7 cellular contexts compared by ENCODE assay signal in genomic region chrX:53320543-53321215, GRCh38. TPM values are rescaled to one million over a fixed set of nuclear protein-coding genes. Genes with fewer than 3 reads are reported as not detected.
DNase-seq lines count a peak whose midpoint lies in the region; ATAC-seq and TF ChIP-seq lines count a peak whose summit lies in the region.

No MANE protein-coding gene starts in this region.

- DNase-seq in HL-60 (ENCODE audit: low read depth in 1 of 2, low spot score in 1 of 2) = no peak
- peak; percentile 21 to 29 for DNase-seq in activated T-cell treated with anti-CD3 and anti-CD28 coated beads, Interleukin-2, amount 50 U/mL, for 72 hours
- DNase-seq in left cardiac atrium = peak; percentile 29
- DNase-seq in skeletal muscle cell (ENCODE audit: low read depth) = no peak
- no peak for DNase-seq in activated T-helper 1 cell treated with anti-CD3 and anti-CD28 coated beads, Interleukin-12 subunit alpha, Interleukin-12 subunit beta, Interleukin-2, Interleukin-4 antibody, amounts not matched to agents 30 ng/mL and 10 ng/mL and 1 ng/mL, durations not matched to agents 14 hours and 24 hours and 36 hours (ENCODE audit: low spot score)
- DNase-seq in NK-92 (lab: John Stamatoyannopoulos, UW; ENCODE audit: unreplicated experiment) = no peak
- DNase-seq in putamen (ENCODE audit: low spot score) = no peak

- no peak overlapping the region for H3K27ac ChIP-seq in HL-60 (replicated peaks)

- peaks cover 14% of the 10 kb centered on the region for H3K4me1 Mint-ChIP-seq in activated T-cell treated with anti-CD3 and anti-CD28 coated beads, Interleukin-2, amount 50 U/mL, for 72 hours (ENCODE audit: low read depth)
- H3K4me1 Mint-ChIP-seq in activated T-helper 1 cell treated with anti-CD3 and anti-CD28 coated beads, Interleukin-12 subunit alpha, Interleukin-12 subunit beta, Interleukin-2, Interleukin-4 antibody, amounts not matched to agents 30 ng/mL and 10 ng/mL and 1 ng/mL, durations not matched to agents 14 hours and 24 hours and 36 hours (ENCODE audit: low read depth) = peaks cover 17% of the 10 kb centered on the region

- no peak for TF ChIP-seq CTCF in HL-60 (IDR thresholded peaks at IDR 0.05; ENCODE audit: insufficient read depth, low read length)

- H3K4me3 ChIP-seq in HL-60 (replicated peaks; ENCODE audit: insufficient read depth, low read length) (peak overlapping the region; percentile 45), skeletal muscle cell (ENCODE audit: low read depth, low read length) (peak overlapping the region; percentile 54)

- H3K9me3 Mint-ChIP-seq in activated T-cell treated with anti-CD3 and anti-CD28 coated beads, Interleukin-2, amount 50 U/mL, for 72 hours = no peaks in the 10 kb centered on the region
- H3K9me3 Mint-ChIP-seq in activated T-helper 1 cell treated with anti-CD3 and anti-CD28 coated beads, Interleukin-12 subunit alpha, Interleukin-12 subunit beta, Interleukin-2, Interleukin-4 antibody, amounts not matched to agents 30 ng/mL and 10 ng/mL and 1 ng/mL, durations not matched to agents 14 hours and 24 hours and 36 hours = no peaks in the 10 kb centered on the region

- peak; percentile 30 to 60 for ATAC-seq in activated T-cell treated with anti-CD3 and anti-CD28 coated beads, Interleukin-2, amount 50 U/mL, for 72 hours (replicated peaks in 1 of 2)
- peak; percentile 32 to 41 for ATAC-seq in left cardiac atrium

- H3K27me3 Mint-ChIP-seq in activated T-cell treated with anti-CD3 and anti-CD28 coated beads, Interleukin-2, amount 50 U/mL, for 72 hours (ENCODE audit: low read depth) = peaks cover 72% of the 10 kb centered on the region
- H3K27me3 Mint-ChIP-seq in activated T-helper 1 cell treated with anti-CD3 and anti-CD28 coated beads, Interleukin-12 subunit alpha, Interleukin-12 subunit beta, Interleukin-2, Interleukin-4 antibody, amounts not matched to agents 30 ng/mL and 10 ng/mL and 1 ng/mL, durations not matched to agents 14 hours and 24 hours and 36 hours (ENCODE audit: insufficient read depth) = peaks cover 47% of the 10 kb centered on the region

- peak overlapping the region; percentile 52 to 59 for H3K4me3 Mint-ChIP-seq in activated T-cell treated with anti-CD3 and anti-CD28 coated beads, Interleukin-2, amount 50 U/mL, for 72 hours
- no peak overlapping the region for H3K4me3 Mint-ChIP-seq in activated T-helper 1 cell treated with anti-CD3 and anti-CD28 coated beads, Interleukin-12 subunit alpha, Interleukin-12 subunit beta, Interleukin-2, Interleukin-4 antibody, amounts not matched to agents 30 ng/mL and 10 ng/mL and 1 ng/mL, durations not matched to agents 14 hours and 24 hours and 36 hours

- no peak overlapping the region for H3K27ac Mint-ChIP-seq in activated T-cell treated with anti-CD3 and anti-CD28 coated beads, Interleukin-2, amount 50 U/mL, for 72 hours
- H3K27ac Mint-ChIP-seq in activated T-helper 1 cell treated with anti-CD3 and anti-CD28 coated beads, Interleukin-12 subunit alpha, Interleukin-12 subunit beta, Interleukin-2, Interleukin-4 antibody, amounts not matched to agents 30 ng/mL and 10 ng/mL and 1 ng/mL, durations not matched to agents 14 hours and 24 hours and 36 hours = no peak overlapping the region

- intact Hi-C loops in left cardiac atrium (cut with DNase I) = no loop called here
- intact Hi-C loops in activated T-helper 1 cell treated with anti-CD3 and anti-CD28 coated beads, Interleukin-12 subunit alpha, Interleukin-12 subunit beta, Interleukin-2, Interleukin-4 antibody, amounts not matched to agents 30 ng/mL and 10 ng/mL and 1 ng/mL, durations not matched to agents 14 hours and 24 hours and 36 hours (cut with micrococcal nuclease) = no loop called here

- H3K36me3 Mint-ChIP-seq in activated T-cell treated with anti-CD3 and anti-CD28 coated beads, Interleukin-2, amount 50 U/mL, for 72 hours (ENCODE audit: insufficient read depth in 2 of 2) = peaks cover 3 to 5% of the 10 kb centered on the region in 2 donors
- H3K36me3 Mint-ChIP-seq in activated T-helper 1 cell treated with anti-CD3 and anti-CD28 coated beads, Interleukin-12 subunit alpha, Interleukin-12 subunit beta, Interleukin-2, Interleukin-4 antibody, amounts not matched to agents 30 ng/mL and 10 ng/mL and 1 ng/mL, durations not matched to agents 14 hours and 24 hours and 36 hours (ENCODE audit: low read depth) = no peaks in the 10 kb centered on the region

- peaks cover 35% of the 10 kb centered on the region for H3K27me3 ChIP-seq in HL-60 (ENCODE audit: insufficient read depth, poor library complexity, severe bottlenecking)

RNA-seq across cellular contexts. Expression of gene IQSEC2, which starts 39.3 kb away (rescaled TPM):
- 1 to 10 TPM in 1 of 2 donors, under 1 TPM in 1; 0.56 to 1.3 TPM for total RNA-seq in activated T-cell treated with anti-CD3 and anti-CD28 coated beads, Interleukin-2, amount 50 U/mL, for 72 hours
- 10 to 100 TPM in 1 of 2 donors, 1 to 10 TPM in 1; 9.1 to 10.8 TPM for total RNA-seq in left cardiac atrium
- 0.26 and 0.27 TPM in 2 replicates for total RNA-seq in activated T-helper 1 cell treated with anti-CD3 and anti-CD28 coated beads, Interleukin-12 subunit alpha, Interleukin-12 subunit beta, Interleukin-2, Interleukin-4 antibody, amounts not matched to agents 30 ng/mL and 10 ng/mL and 1 ng/mL, durations not matched to agents 14 hours and 24 hours and 36 hours

Comparison
In these comparisons a context has a peak if more than half of its experiments do, and no peak if none do; other contexts are left out.
1. DNase-seq: peak in activated T-cell treated with anti-CD3 and anti-CD28 coated beads, Interleukin-2, amount 50 U/mL, for 72 hours (2 of 2) and left cardiac atrium (single experiment); none in HL-60 (0 of 2), skeletal muscle cell (single experiment), activated T-helper 1 cell treated with anti-CD3 and anti-CD28 coated beads, Interleukin-12 subunit alpha, Interleukin-12 subunit beta, Interleukin-2, Interleukin-4 antibody, amounts not matched to agents 30 ng/mL and 10 ng/mL and 1 ng/mL, durations not matched to agents 14 hours and 24 hours and 36 hours (single experiment), NK-92 (single experiment) and putamen (single experiment).